Comparison of ENCODE assay signal across 1 cellular context in genomic region chr6:142374965-142375733, GRCh38.
TF ChIP-seq lines count a peak whose summit lies in the region.

No MANE protein-coding gene starts in this region.

TF ChIP-seq in HepG2, 621 proteins besides CTCF, POLR2A, EP300 and RAD21 (continued from another document and continues in another):
- TF ChIP-seq PREB (CRISPR knock-in tag; IDR thresholded peaks at IDR 0.05) (no peak), RNF219 (CRISPR knock-in tag; IDR thresholded peaks at IDR 0.05) (no peak; the same call in 1 of the 2 replicates), GTF2F1 (IDR thresholded peaks at IDR 0.05; ENCODE audit: low read length) (no peak), TARDBP (CRISPR knock-in tag; IDR thresholded peaks at IDR 0.05) (peak; percentile 83; the same call in 1 of the 2 replicates), ZNF7 (CRISPR knock-in tag; IDR thresholded peaks at IDR 0.05) (no peak), FOXA1 (IDR thresholded peaks at IDR 0.05) (peak; percentile 77), FOXA1 (CRISPR knock-in tag; IDR thresholded peaks at IDR 0.05) (peak; percentile 95), ZHX1 (CRISPR knock-in tag; IDR thresholded peaks at IDR 0.05; ENCODE audit: low read depth) (peak; percentile 36; the same call in 1 of the 2 replicates), EED (CRISPR knock-in tag; IDR thresholded peaks at IDR 0.05) (no peak), ZMYM4 (CRISPR knock-in tag; IDR thresholded peaks at IDR 0.05) (peak; percentile 89), ZBTB46 (CRISPR knock-in tag; IDR thresholded peaks at IDR 0.05; ENCODE audit: borderline replicate concordance) (no peak), RAD51 (IDR thresholded peaks at IDR 0.05; ENCODE audit: borderline replicate concordance) (no peak), ZNF883 (CRISPR knock-in tag; IDR thresholded peaks at IDR 0.05; ENCODE audit: not compliant biosample characterization) (no peak), NKX3-1 (CRISPR knock-in tag; IDR thresholded peaks at IDR 0.05) (peak; percentile 97), SCMH1 (CRISPR knock-in tag; IDR thresholded peaks at IDR 0.05; ENCODE audit: borderline replicate concordance) (no peak), NFKBIZ (CRISPR knock-in tag; IDR thresholded peaks at IDR 0.05) (peak; percentile 97), SAP130 (CRISPR knock-in tag; IDR thresholded peaks at IDR 0.05; ENCODE audit: low read depth) (peak; percentile 98), ZNF670 (CRISPR knock-in tag; IDR thresholded peaks at IDR 0.05; ENCODE audit: borderline replicate concordance) (no peak), ARID3A (IDR thresholded peaks at IDR 0.05; ENCODE audit: low read depth, low read length) (peak; percentile 99), MLX (CRISPR knock-in tag; IDR thresholded peaks at IDR 0.05) (peak; percentile 78; the same call in 1 of the 2 replicates), ZNF446 (CRISPR knock-in tag; IDR thresholded peaks at IDR 0.05) (no peak), WIZ (CRISPR knock-in tag; IDR thresholded peaks at IDR 0.05) (no peak), DR1 (CRISPR knock-in tag; IDR thresholded peaks at IDR 0.05) (no peak), MBNL3 (CRISPR knock-in tag; conservative IDR thresholded peaks at IDR 0.05) (no peak), ZNF441 (CRISPR knock-in tag; IDR thresholded peaks at IDR 0.05; ENCODE audit: borderline replicate concordance) (no peak), KDM5B (CRISPR knock-in tag; IDR thresholded peaks at IDR 0.05; ENCODE audit: borderline replicate concordance) (no peak), HMGXB3 (CRISPR knock-in tag; IDR thresholded peaks at IDR 0.05; ENCODE audit: borderline replicate concordance) (peak; percentile 83; the same call in 1 of the 2 replicates), TBL1XR1 (IDR thresholded peaks at IDR 0.05; ENCODE audit: borderline replicate concordance, low read length, partially characterized antibody) (peak; percentile 89), PRPF4 (IDR thresholded peaks at IDR 0.05; ENCODE audit: low read depth, low read length, poor library complexity, severe bottlenecking) (no peak), EZH2 (conservative IDR thresholded peaks at IDR 0.05; ENCODE audit: low read depth, low read length) (no peak), FOXP4 (CRISPR knock-in tag; IDR thresholded peaks at IDR 0.05) (peak; percentile 99), HES4 (CRISPR knock-in tag; IDR thresholded peaks at IDR 0.05; ENCODE audit: borderline replicate concordance) (no peak), EEA1 (CRISPR knock-in tag; IDR thresholded peaks at IDR 0.05; ENCODE audit: borderline replicate concordance) (no peak), ZNF782 (CRISPR knock-in tag; IDR thresholded peaks at IDR 0.05; ENCODE audit: borderline replicate concordance) (no peak), ZNF512B (CRISPR knock-in tag; IDR thresholded peaks at IDR 0.05; ENCODE audit: borderline replicate concordance) (peak; percentile 74; the same call in 1 of the 2 replicates), KLF6 (CRISPR knock-in tag; IDR thresholded peaks at IDR 0.05) (peak; percentile 76; the same call in 1 of the 2 replicates), MED8 (CRISPR knock-in tag; IDR thresholded peaks at IDR 0.05; ENCODE audit: insufficient replicate concordance) (peak; percentile 77), HIC2 (CRISPR knock-in tag; IDR thresholded peaks at IDR 0.05; ENCODE audit: low read depth) (no peak)
